ENCODE assay signal across 29 cellular contexts in genomic region chr15:54482251-54482650, GRCh38.
"Had no signal": no experiment of that assay in that cellular context is flagged by ENCODE, and none has a peak within 500 bp of the region (broad histone marks: within the 10 kb centered on the region; RNA-seq: fewer than 3 reads in every experiment).

No MANE protein-coding gene starts in this region.

- H3K36me3 Mint-ChIP-seq: naive B cell; stimulated activated naive B cell treated with anti-CD40 and anti-IgM and Interleukin-4, amounts not matched to agents 10 μg/mL and 1 μg/mL and 100 μg/mL, for 72 hours had no signal

- H3K27me3 Mint-ChIP-seq: activated T-helper 17 cell treated with anti-CD3 and anti-CD28 coated beads, Interleukin-2, amount 50 U/mL, for 72 hours; naive B cell; stimulated activated naive B cell treated with anti-CD40 and anti-IgM and Interleukin-4, amounts not matched to agents 10 μg/mL and 1 μg/mL and 100 μg/mL, for 72 hours had no signal

- ATAC-seq: activated CD8-positive, alpha-beta T cell treated with anti-CD3 and anti-CD28 coated beads for 36 hours; activated T-cell treated with anti-CD3 and anti-CD28 coated beads, Interleukin-2, amount 50 U/mL, for 4 hours; activated T-helper 17 cell treated with anti-CD3 and anti-CD28 coated beads, Interleukin-2, amount 50 U/mL, for 72 hours; gastroesophageal sphincter; heart left ventricle had no signal

- H3K27ac ChIP-seq: brain microvascular endothelial cell, gastroesophageal sphincter, heart left ventricle, left ventricle myocardium inferior, right atrium auricular region, stomach, thyroid gland, upper lobe of left lung, vagina had no signal

- DNase-seq: activated CD4-positive, alpha-beta T cell treated with anti-CD3 and anti-CD28 coated beads, Interleukin-2, amount 50 U/mL, for 1 hour; activated CD8-positive, alpha-beta T cell treated with anti-CD3 and anti-CD28 coated beads for 36 hours; activated gamma-delta T cell treated with Interleukin-2 at 50 U/mL for 16 hours; activated naive CD4-positive, alpha-beta T cell treated with anti-CD3 and anti-CD28 coated beads, Interleukin-2, amount 50 U/mL, for 16 hours; activated T-cell treated with anti-CD3 and anti-CD28 coated beads, Interleukin-2, amount 50 U/mL, for 4 hours; amniotic stem cell; brain microvascular endothelial cell; dermis blood vessel endothelial cell; effector CD8-positive, alpha-beta T cell; erythroblast; heart left ventricle; islet precursor cell; left ventricle myocardium inferior; naive B cell; nephron progenitor cell; nucleus accumbens; stimulated activated CD4-positive, alpha-beta T cell treated with anti-CD3 and anti-CD28 coated beads, Interleukin-15, amount 100 ng/mL, for 24 hours; stimulated activated CD4-positive, alpha-beta T cell treated with anti-CD3 and anti-CD28 coated beads, Interleukin-2, amount 100 ng/mL, for 24 hours; stimulated activated naive B cell treated with anti-CD40 and anti-IgM and Interleukin-4, amounts not matched to agents 10 μg/mL and 1 μg/mL and 100 μg/mL, for 72 hours; stomach; T-helper 2 cell; thyroid gland; upper lobe of left lung had no signal

- H3K4me1 ChIP-seq: gastroesophageal sphincter, heart left ventricle, left ventricle myocardium inferior, right atrium auricular region, stomach, thyroid gland, upper lobe of left lung, vagina had no signal

- H3K27ac Mint-ChIP-seq: activated CD8-positive, alpha-beta T cell treated with anti-CD3 and anti-CD28 coated beads for 36 hours; activated T-helper 17 cell treated with anti-CD3 and anti-CD28 coated beads, Interleukin-2, amount 50 U/mL, for 72 hours; naive B cell; nephron progenitor cell; stimulated activated naive B cell treated with anti-CD40 and anti-IgM and Interleukin-4, amounts not matched to agents 10 μg/mL and 1 μg/mL and 100 μg/mL, for 72 hours had no signal

- H3K4me3 Mint-ChIP-seq: activated CD8-positive, alpha-beta T cell treated with anti-CD3 and anti-CD28 coated beads for 36 hours; activated T-cell treated with anti-CD3 and anti-CD28 coated beads, Interleukin-2, amount 50 U/mL, for 4 hours; activated T-helper 17 cell treated with anti-CD3 and anti-CD28 coated beads, Interleukin-2, amount 50 U/mL, for 72 hours; naive B cell; nephron progenitor cell; stimulated activated naive B cell treated with anti-CD40 and anti-IgM and Interleukin-4, amounts not matched to agents 10 μg/mL and 1 μg/mL and 100 μg/mL, for 72 hours had no signal

- H3K4me1 Mint-ChIP-seq: activated T-helper 17 cell treated with anti-CD3 and anti-CD28 coated beads, Interleukin-2, amount 50 U/mL, for 72 hours; naive B cell; nephron progenitor cell; stimulated activated naive B cell treated with anti-CD40 and anti-IgM and Interleukin-4, amounts not matched to agents 10 μg/mL and 1 μg/mL and 100 μg/mL, for 72 hours had no signal

- H3K27me3 ChIP-seq: brain microvascular endothelial cell, gastroesophageal sphincter, heart left ventricle, right atrium auricular region, stomach, thyroid gland, upper lobe of left lung, vagina had no signal

- H3K9me3 ChIP-seq: gastroesophageal sphincter, thyroid gland, upper lobe of left lung, vagina had no signal

- H3K9me3 Mint-ChIP-seq: activated T-helper 17 cell treated with anti-CD3 and anti-CD28 coated beads, Interleukin-2, amount 50 U/mL, for 72 hours; nephron progenitor cell had no signal

- H3K36me3 ChIP-seq: brain microvascular endothelial cell, gastroesophageal sphincter, heart left ventricle, left ventricle myocardium inferior, right atrium auricular region, stomach, thyroid gland, upper lobe of left lung, vagina had no signal

- H3K4me3 ChIP-seq: gastroesophageal sphincter, heart left ventricle, left ventricle myocardium inferior, lung, right atrium auricular region, smooth muscle cell, stomach, thyroid gland, upper lobe of left lung, vagina had no signal
